26 cellular contexts compared by ENCODE assay signal in genomic region chr11:100785148-100785983, GRCh38.
DNase-seq lines count a peak whose midpoint lies in the region; ATAC-seq and TF ChIP-seq lines count a peak whose summit lies in the region.
"Had no signal": no experiment of that assay in that cellular context is flagged by ENCODE, and none has a peak within 500 bp of the region (broad histone marks: within the 10 kb centered on the region; RNA-seq: fewer than 3 reads in every experiment).

No MANE protein-coding gene starts in this region.

- no peak overlapping the region for H3K23ac ChIP-seq in mesendoderm (ENCODE audit: low read length)

- H2BK120ac ChIP-seq in mesendoderm (ENCODE audit: low read depth, low read length), result no peak overlapping the region

- H3K9ac ChIP-seq in mesendoderm (ENCODE audit: low read length), result no peak overlapping the region

- 24% methylated on average over 5 of the region's 5 CpGs for WGBS in right cardiac atrium
- no CpG with 5 or more reads among the region's 5 CpGs for WGBS in mesendoderm (ENCODE audit: extremely low coverage, insufficient coverage, low lambda C conversion rate)

- H3K18ac ChIP-seq in mesendoderm (ENCODE audit: low read length), result no peak overlapping the region

- peaks cover 0 to 21% of the 10 kb centered on the region in 2 donors for H3K4me1 ChIP-seq in right atrium auricular region
- peaks cover 8% of the 10 kb centered on the region for H3K4me1 ChIP-seq in right cardiac atrium (ENCODE audit: control insufficient read depth, insufficient read depth, low read length)
- H3K4me1 ChIP-seq in mesendoderm (ENCODE audit: control insufficient read depth, low read depth, low read length), result peaks cover 9% of the 10 kb centered on the region
- H3K4me1 ChIP-seq: SJCRH30 had no signal

- H3K27ac ChIP-seq in right atrium auricular region (peak overlapping the region in 1 of 2 donors; percentile 15), right cardiac atrium (ENCODE audit: low read length) (no peak overlapping the region), mesendoderm (ENCODE audit: low read depth, low read length) (no peak overlapping the region), caudate nucleus (ENCODE audit: low read depth, low read length) (no peak overlapping the region), substantia nigra (ENCODE audit: low read depth, low read length, poor library complexity, severe bottlenecking) (no peak overlapping the region)
- H3K27ac ChIP-seq: sigmoid colon, SJCRH30 had no signal

- H3K79me1 ChIP-seq in mesendoderm (ENCODE audit: low read length), result peaks cover 4% of the 10 kb centered on the region

- no peak overlapping the region for H4K5ac ChIP-seq in mesendoderm (ENCODE audit: low read length)

- H2AK5ac ChIP-seq in mesendoderm (ENCODE audit: low read length), result no peak overlapping the region

- DNase-seq in Right ventricle myocardium superior (no peak), right atrium auricular region (ENCODE audit: low spot score) (no peak), right cardiac atrium (no peak), mesendoderm (peak; percentile 77), hypothalamus (lab: John Stamatoyannopoulos, UW) (no peak), caudate nucleus (lab: John Stamatoyannopoulos, UW) (no peak), HT-29 (ENCODE audit: low spot score) (no peak), substantia nigra (lab: John Stamatoyannopoulos, UW) (no peak)
- DNase-seq: 8988T; activated CD4-positive, alpha-beta memory T cell treated with anti-CD3 and anti-CD28 coated beads, Interleukin-2, amount 10 ng/mL, durations not matched to agents 7 days and 5 days; activated CD4-positive, CD25-positive, alpha-beta regulatory T cell; activated naive CD4-positive, alpha-beta T cell treated with Interleukin-2 at 50 U/mL for 16 hours; aorta; DMS79 treated with DMSO at 0.1 percent for 48 hours; effector memory CD8-positive, alpha-beta T cell; head of caudate nucleus; HFFc6; Kasumi-1; NCI-H1092 treated with DMSO at 0.1 percent for 48 hours; NCI-H526; nucleus accumbens; PC-3; sigmoid colon; SJCRH30; stimulated activated CD4-positive, alpha-beta T cell treated with anti-CD3 and anti-CD28 coated beads, Interleukin-1b, Interleukin-23, amount 100 ng/mL, for 48 hours; stimulated activated naive CD8-positive, alpha-beta T cell treated with anti-CD3 and anti-CD28 coated beads, Interleukin-15, Interleukin-2, amounts not matched to agents 100 U/mL and 50 U/mL, for 24 hours had no signal

- H3K4me2 ChIP-seq in mesendoderm (ENCODE audit: low read length), result no peak overlapping the region

- peak overlapping the region; percentile 49 for H2BK5ac ChIP-seq in mesendoderm (ENCODE audit: low read length)

- ATAC-seq in Right ventricle myocardium superior (ENCODE audit: poor library complexity) (peak; percentile 92), right cardiac atrium (peak; percentile 81 to 87)
- ATAC-seq: effector memory CD8-positive, alpha-beta T cell; PC-3; stimulated activated naive CD8-positive, alpha-beta T cell treated with anti-CD3 and anti-CD28 coated beads, Interleukin-15, Interleukin-2, amounts not matched to agents 100 U/mL and 50 U/mL, for 24 hours had no signal

- H3K27me3 ChIP-seq in right atrium auricular region, result no peaks in the 10 kb centered on the region
- H3K27me3 ChIP-seq in right cardiac atrium (ENCODE audit: control insufficient read depth, insufficient read depth), result no peaks in the 10 kb centered on the region
- no peaks in the 10 kb centered on the region for H3K27me3 ChIP-seq in mesendoderm (ENCODE audit: insufficient read depth, low read length, poor library complexity)
- H3K27me3 ChIP-seq: sigmoid colon, SJCRH30 had no signal

- TF ChIP-seq CTCF in right atrium auricular region (IDR thresholded peaks at IDR 0.05), result no peak

- H2BK15ac ChIP-seq in mesendoderm (replicated peaks; ENCODE audit: low read depth), result no peak overlapping the region

- H3K9me3 ChIP-seq in right atrium auricular region, result no peaks in the 10 kb centered on the region
- H3K9me3 ChIP-seq in right cardiac atrium (ENCODE audit: control insufficient read depth, low read length), result no peaks in the 10 kb centered on the region
- H3K9me3 ChIP-seq: sigmoid colon, SJCRH30 had no signal

- no peak overlapping the region for H3K4me3 ChIP-seq in right atrium auricular region
- no peak overlapping the region for H3K4me3 ChIP-seq in right cardiac atrium (ENCODE audit: low read length)
- no peak overlapping the region for H3K4me3 ChIP-seq in mesendoderm (ENCODE audit: low read length)
- H3K4me3 ChIP-seq: sigmoid colon, SJCRH30 had no signal

- intact Hi-C loops in Right ventricle myocardium superior (cut with DNase I) (no loop called here), right cardiac atrium (cut with DNase I) (no loop called here)

- H3K56ac ChIP-seq in mesendoderm (ENCODE audit: low read length), result peak overlapping the region; percentile 35

- no peak overlapping the region for H4K8ac ChIP-seq in mesendoderm (ENCODE audit: low read depth, low read length)

- H3K4ac ChIP-seq in mesendoderm (ENCODE audit: low read depth, low read length), result no peak overlapping the region

- H3K79me2 ChIP-seq in mesendoderm (ENCODE audit: control insufficient read depth, insufficient read depth, low read length), result no peaks in the 10 kb centered on the region

- no peaks in the 10 kb centered on the region for H3K36me3 ChIP-seq in right atrium auricular region
- H3K36me3 ChIP-seq in mesendoderm (ENCODE audit: control insufficient read depth, insufficient read depth, low read length), result no peaks in the 10 kb centered on the region
- H3K36me3 ChIP-seq: sigmoid colon, SJCRH30 had no signal
